Comparison of ENCODE assay signal across 1 cellular context in genomic region chr2:46877619-46878113, GRCh38.
TF ChIP-seq lines count a peak whose summit lies in the region.

No MANE protein-coding gene starts in this region.

TF ChIP-seq in HepG2, 621 proteins besides CTCF, POLR2A, EP300 and RAD21 (continued from another document):
- no peak for TF ChIP-seq ZUFSP (CRISPR knock-in tag; IDR thresholded peaks at IDR 0.05; ENCODE audit: borderline replicate concordance)
- TF ChIP-seq NR2C2 (CRISPR knock-in tag; IDR thresholded peaks at IDR 0.05; ENCODE audit: borderline replicate concordance) = no peak
- 0 out of 2 replicates have a peak, but pooled peaks have one; percentile 19 for TF ChIP-seq NBN (conservative IDR thresholded peaks at IDR 0.05)
- no peak for TF ChIP-seq ZNF446 (CRISPR knock-in tag; IDR thresholded peaks at IDR 0.05)
- TF ChIP-seq MEIS2 (CRISPR knock-in tag; IDR thresholded peaks at IDR 0.05) = no peak
- TF ChIP-seq ESRRA (CRISPR knock-in tag; IDR thresholded peaks at IDR 0.05; ENCODE audit: low read depth) = no peak
- TF ChIP-seq AHDC1 (CRISPR knock-in tag; IDR thresholded peaks at IDR 0.05; ENCODE audit: borderline replicate concordance) = no peak
